In genomic region chr12:83808591-83808990, GRCh38 we compare ENCODE assay signal across 28 cellular contexts.
"Had no signal": no experiment of that assay in that cellular context is flagged by ENCODE, and none has a peak within 500 bp of the region (broad histone marks: within the 10 kb centered on the region; RNA-seq: fewer than 3 reads in every experiment).

No MANE protein-coding gene starts in this region.

- H3K36me3 Mint-ChIP-seq: neural progenitor cell; stimulated activated effector memory CD8-positive, alpha-beta T cell treated with anti-CD3 and anti-CD28 coated beads, Interleukin-12 subunit alpha, Interleukin-12 subunit beta, amount 100 ng/mL, for 72 hours; stimulated activated naive B cell treated with anti-CD40 and anti-IgM and Interleukin-4, amounts not matched to agents 10 μg/mL and 1 μg/mL and 100 μg/mL, for 72 hours had no signal

- H3K4me1 ChIP-seq: neural progenitor cell, parathyroid adenoma, psoas muscle, right lobe of liver, sigmoid colon, stomach, thyroid gland, tibial nerve, upper lobe of left lung, vagina had no signal

- H3K27ac Mint-ChIP-seq: nephron; neural progenitor cell; progenitor cell of endocrine pancreas; stimulated activated effector memory CD8-positive, alpha-beta T cell treated with anti-CD3 and anti-CD28 coated beads, Interleukin-12 subunit alpha, Interleukin-12 subunit beta, amount 100 ng/mL, for 72 hours; stimulated activated naive B cell treated with anti-CD40 and anti-IgM and Interleukin-4, amounts not matched to agents 10 μg/mL and 1 μg/mL and 100 μg/mL, for 72 hours; stimulated activated naive CD8-positive, alpha-beta T cell treated with anti-CD3 and anti-CD28 coated beads, Interleukin-15, Interleukin-2, amounts not matched to agents 100 ng/mL and 50 ng/mL, for 24 hours had no signal

- H3K36me3 ChIP-seq: neural progenitor cell, ovary, right lobe of liver, sigmoid colon, stomach, thoracic aorta, thyroid gland, tibial nerve, upper lobe of left lung, vagina had no signal

- H3K27ac ChIP-seq: neural progenitor cell, ovary, parathyroid adenoma, psoas muscle, right lobe of liver, sigmoid colon, stomach, thoracic aorta, thyroid gland, tibial nerve, upper lobe of left lung, vagina had no signal

- H3K9me3 ChIP-seq: ovary, psoas muscle, right lobe of liver, sigmoid colon, stomach, thoracic aorta, thyroid gland, tibial nerve, upper lobe of left lung, vagina had no signal

- H3K4me3 ChIP-seq: neural progenitor cell, ovary, psoas muscle, right lobe of liver, sigmoid colon, stomach, thoracic aorta, thyroid gland, tibial nerve, upper lobe of left lung, vagina had no signal

- H3K9me3 Mint-ChIP-seq: nephron; neural progenitor cell; stimulated activated naive B cell treated with anti-CD40 and anti-IgM and Interleukin-4, amounts not matched to agents 10 μg/mL and 1 μg/mL and 100 μg/mL, for 72 hours; stimulated activated naive CD8-positive, alpha-beta T cell treated with anti-CD3 and anti-CD28 coated beads, Interleukin-15, Interleukin-2, amounts not matched to agents 100 ng/mL and 50 ng/mL, for 24 hours had no signal

- DNase-seq: occipital lobe; ovary; posterior cingulate gyrus; psoas muscle; right cardiac atrium; right lobe of liver; sigmoid colon; small intestine; stimulated activated CD4-positive, alpha-beta T cell treated with anti-CD3 and anti-CD28 coated beads, Interleukin-15, amount 100 ng/mL, for 24 hours; stimulated activated CD4-positive, alpha-beta T cell treated with anti-CD3 and anti-CD28 coated beads, Interleukin-2, amount 100 ng/mL, for 24 hours; stimulated activated CD4-positive, alpha-beta T cell treated with anti-CD3 and anti-CD28 coated beads, Interleukin-2, amount 100 ng/mL, for 48 hours; stimulated activated CD4-positive, alpha-beta T cell treated with anti-CD3 and anti-CD28 coated beads, Interleukin-4, amount 100 ng/mL, for 24 hours; stimulated activated naive B cell treated with anti-CD40 and anti-IgM and Interleukin-4, amounts not matched to agents 10 μg/mL and 1 μg/mL and 100 μg/mL, for 72 hours; stimulated activated naive CD4-positive, alpha-beta T cell treated with Interleukin-2 at 50 U/mL for 16 hours; stomach; thyroid gland; trophoblast cell; upper lobe of left lung had no signal

- H3K9ac ChIP-seq: neural progenitor cell, parathyroid adenoma had no signal

- H3K4me2 ChIP-seq: neural progenitor cell had no signal

- H3K4me3 Mint-ChIP-seq: nephron; neural progenitor cell; stimulated activated effector memory CD8-positive, alpha-beta T cell treated with anti-CD3 and anti-CD28 coated beads, Interleukin-12 subunit alpha, Interleukin-12 subunit beta, amount 100 ng/mL, for 72 hours; stimulated activated naive B cell treated with anti-CD40 and anti-IgM and Interleukin-4, amounts not matched to agents 10 μg/mL and 1 μg/mL and 100 μg/mL, for 72 hours; stimulated activated naive CD8-positive, alpha-beta T cell treated with anti-CD3 and anti-CD28 coated beads, Interleukin-15, Interleukin-2, amounts not matched to agents 100 ng/mL and 50 ng/mL, for 24 hours had no signal

- H3K27me3 ChIP-seq: neural progenitor cell, ovary, right lobe of liver, sigmoid colon, stomach, thyroid gland, tibial nerve, upper lobe of left lung, vagina had no signal

- H3K27me3 Mint-ChIP-seq: progenitor cell of endocrine pancreas; stimulated activated naive B cell treated with anti-CD40 and anti-IgM and Interleukin-4, amounts not matched to agents 10 μg/mL and 1 μg/mL and 100 μg/mL, for 72 hours; stimulated activated naive CD8-positive, alpha-beta T cell treated with anti-CD3 and anti-CD28 coated beads, Interleukin-15, Interleukin-2, amounts not matched to agents 100 ng/mL and 50 ng/mL, for 24 hours had no signal

- FAIRE-seq: small intestine, urothelium cell line had no signal

- H2AFZ ChIP-seq: neural progenitor cell, parathyroid adenoma had no signal

- H3K4me1 Mint-ChIP-seq: nephron; neural progenitor cell; stimulated activated effector memory CD8-positive, alpha-beta T cell treated with anti-CD3 and anti-CD28 coated beads, Interleukin-12 subunit alpha, Interleukin-12 subunit beta, amount 100 ng/mL, for 72 hours; stimulated activated naive B cell treated with anti-CD40 and anti-IgM and Interleukin-4, amounts not matched to agents 10 μg/mL and 1 μg/mL and 100 μg/mL, for 72 hours had no signal

- H3K79me2 ChIP-seq: parathyroid adenoma had no signal

- ATAC-seq: psoas muscle; right cardiac atrium; right lobe of liver; stimulated activated effector memory CD8-positive, alpha-beta T cell treated with anti-CD3 and anti-CD28 coated beads, Interleukin-12 subunit alpha, Interleukin-12 subunit beta, amount 100 ng/mL, for 72 hours; stimulated activated naive B cell treated with anti-CD40 and anti-IgM and Interleukin-4, amounts not matched to agents 10 μg/mL and 1 μg/mL and 100 μg/mL, for 72 hours had no signal
